Comparison of ENCODE assay signal across 8 cellular contexts in genomic region chr1:17059391-17060128, GRCh38. TPM values are rescaled to one million over a fixed set of nuclear protein-coding genes. Genes with fewer than 3 reads are reported as not detected.
DNase-seq lines count a peak whose midpoint lies in the region; ATAC-seq and TF ChIP-seq lines count a peak whose summit lies in the region.

No MANE protein-coding gene starts in this region.

- POLR2A ChIA-PET in activated CD4-positive, alpha-beta memory T cell treated with anti-CD3 and anti-CD28 coated beads for 36 hours (lab: Charles Lee), result no interaction called here

- H3K36me3 ChIP-seq in DND-41 (ENCODE audit: insufficient read depth, low read length), result no peaks in the 10 kb centered on the region
- no peaks in the 10 kb centered on the region for H3K36me3 ChIP-seq in neural progenitor cell

- no peaks in the 10 kb centered on the region for H3K36me3 Mint-ChIP-seq in activated CD4-positive, alpha-beta memory T cell treated with anti-CD3 and anti-CD28 coated beads for 36 hours
- no peaks in the 10 kb centered on the region for H3K36me3 Mint-ChIP-seq in neural progenitor cell

- intact Hi-C loops in activated CD4-positive, alpha-beta memory T cell treated with anti-CD3 and anti-CD28 coated beads for 36 hours (cut with micrococcal nuclease), result loop anchor here (1.0 kb wide), 1 partner anchor 178 kb away; no protein-coding TSS in a partner anchor

- peak; percentile 25 for DNase-seq in DND-41
- DNase-seq in HFF-Myc (ENCODE audit: extremely low read depth, low read depth), result peak; percentile 42
- DNase-seq in NCI-H510A treated with DMSO at 0.1 percent for 48 hours (lab: John Stamatoyannopoulos, UW), result peak; percentile 89
- peak; percentile 57 for DNase-seq in activated CD4-positive, alpha-beta memory T cell treated with anti-CD3 and anti-CD28 coated beads for 36 hours
- peak; percentile 54 for DNase-seq in fibroblast of the conjunctiva (ENCODE audit: low read depth)
- peak; percentile 86 for DNase-seq in neural progenitor cell (ENCODE audit: low spot score)

- no peak overlapping the region for H3K4me3 Mint-ChIP-seq in activated CD4-positive, alpha-beta memory T cell treated with anti-CD3 and anti-CD28 coated beads for 36 hours
- H3K4me3 Mint-ChIP-seq in neural progenitor cell, result peak overlapping the region; percentile 38

- H2AFZ ChIP-seq in DND-41 (ENCODE audit: low read depth, low read length) (no peak overlapping the region), neural progenitor cell (replicated peaks) (peak overlapping the region; percentile 63)

- H3K4me1 Mint-ChIP-seq in activated CD4-positive, alpha-beta memory T cell treated with anti-CD3 and anti-CD28 coated beads for 36 hours (ENCODE audit: low read depth), result no peaks in the 10 kb centered on the region
- peaks cover 31% of the 10 kb centered on the region for H3K4me1 Mint-ChIP-seq in neural progenitor cell

- H3K27me3 Mint-ChIP-seq in activated CD4-positive, alpha-beta memory T cell treated with anti-CD3 and anti-CD28 coated beads for 36 hours, result no peaks in the 10 kb centered on the region
- peaks cover 10% of the 10 kb centered on the region for H3K27me3 Mint-ChIP-seq in neural progenitor cell (ENCODE audit: insufficient read depth, low read depth)

- H3F3A ChIP-seq in neural progenitor cell (ENCODE audit: low read depth), result peaks cover 27% of the 10 kb centered on the region

- CTCF ChIA-PET in activated CD4-positive, alpha-beta memory T cell treated with anti-CD3 and anti-CD28 coated beads for 36 hours (lab: Charles Lee), result interaction anchor here (1.0 to 2.1 kb wide), 2 partner anchors 14 to 16 kb away, joined by 4 to 12 read pairs; no protein-coding TSS in a partner anchor

- H3K9me3 Mint-ChIP-seq in activated CD4-positive, alpha-beta memory T cell treated with anti-CD3 and anti-CD28 coated beads for 36 hours, result no peaks in the 10 kb centered on the region
- peaks cover 6% of the 10 kb centered on the region for H3K9me3 Mint-ChIP-seq in neural progenitor cell

- peak; percentile 55 for TF ChIP-seq CTCF in DND-41 (IDR thresholded peaks at IDR 0.05; ENCODE audit: borderline replicate concordance, extremely low read depth, low read length, poor library complexity, severe bottlenecking)
- peak; percentile 86 for TF ChIP-seq CTCF in HFF-Myc (IDR thresholded peaks at IDR 0.05; ENCODE audit: low read depth, low read length, missing control alignments)
- TF ChIP-seq CTCF in neural progenitor cell (IDR thresholded peaks at IDR 0.05), result peak; percentile 80

- H3K4me1 ChIP-seq in DND-41 (ENCODE audit: insufficient read depth, low read length) (no peaks in the 10 kb centered on the region; the same call in 1 of the 2 replicates), neural progenitor cell (peaks cover 7% of the 10 kb centered on the region)

- H4K20me1 ChIP-seq in DND-41 (ENCODE audit: insufficient read depth, low read length) (no peaks in the 10 kb centered on the region), neural progenitor cell (ENCODE audit: low read depth) (no peaks in the 10 kb centered on the region)

- no peak overlapping the region for H3K4me3 ChIP-seq in DND-41 (ENCODE audit: low read depth in 1 of 2, low read length in 2 of 2)
- no peak overlapping the region for H3K4me3 ChIP-seq in HFF-Myc (replicated peaks; ENCODE audit: low read depth, low read length)
- no peak overlapping the region for H3K4me3 ChIP-seq in neural progenitor cell

- H3K27ac Mint-ChIP-seq in activated CD4-positive, alpha-beta memory T cell treated with anti-CD3 and anti-CD28 coated beads for 36 hours, result no peak overlapping the region
- H3K27ac Mint-ChIP-seq in neural progenitor cell, result peak overlapping the region; percentile 42

- H3K9me3 ChIP-seq in DND-41 (ENCODE audit: insufficient read depth, low read length, severe bottlenecking), result no peaks in the 10 kb centered on the region
- H3K9me3 ChIP-seq in neural progenitor cell (ENCODE audit: low read depth), result no peaks in the 10 kb centered on the region

- H3K4me2 ChIP-seq in DND-41 (ENCODE audit: insufficient read depth, low read length) (no peak overlapping the region), neural progenitor cell (no peak overlapping the region)

- no peaks in the 10 kb centered on the region for H3K27me3 ChIP-seq in DND-41 (ENCODE audit: insufficient read depth, low read length, poor library complexity)
- no peaks in the 10 kb centered on the region for H3K27me3 ChIP-seq in neural progenitor cell

- ATAC-seq in DND-41 (ENCODE audit: insufficient read depth, low read depth) (peak; percentile 65), HG02759 (IDR thresholded peaks at IDR 0.05; ENCODE audit: unreplicated experiment) (no peak), GM19455 (IDR thresholded peaks at IDR 0.05; ENCODE audit: unreplicated experiment) (no peak)

- no peak overlapping the region for H3K9ac ChIP-seq in DND-41 (ENCODE audit: low read depth, low read length)
- H3K9ac ChIP-seq in neural progenitor cell, result no peak overlapping the region

- no peak overlapping the region for H3K27ac ChIP-seq in DND-41 (ENCODE audit: low read length)
- H3K27ac ChIP-seq in neural progenitor cell, result no peak overlapping the region

- no peaks in the 10 kb centered on the region for H3K79me2 ChIP-seq in DND-41 (ENCODE audit: insufficient read depth, low read length)
- H3K79me2 ChIP-seq in neural progenitor cell (ENCODE audit: low read depth), result no peaks in the 10 kb centered on the region

RNA-seq across cellular contexts. Expression of gene SDHB, which starts 5.7 kb away (rescaled TPM):
- total RNA-seq in activated CD4-positive, alpha-beta memory T cell treated with anti-CD3 and anti-CD28 coated beads for 36 hours, result 100 to 1,000 TPM; 154 to 163 TPM
- total RNA-seq in neural progenitor cell (ENCODE audit: low replicate concordance), result 53.8 and 61.2 TPM in 2 replicates

RNA-seq across cellular contexts. Expression of gene ATP13A2, which starts 47.8 kb away (rescaled TPM):
- 10 to 100 TPM; 41.8 to 45.9 TPM for total RNA-seq in activated CD4-positive, alpha-beta memory T cell treated with anti-CD3 and anti-CD28 coated beads for 36 hours
- total RNA-seq in neural progenitor cell (ENCODE audit: low replicate concordance), result 18.8 and 46.6 TPM in 2 replicates

RNA-seq across cellular contexts. Expression of gene PADI2, which starts 59.7 kb away (rescaled TPM):
- total RNA-seq in activated CD4-positive, alpha-beta memory T cell treated with anti-CD3 and anti-CD28 coated beads for 36 hours, result not detected
- 0.77 and 1.4 TPM in 2 replicates for total RNA-seq in neural progenitor cell (ENCODE audit: low replicate concordance)

Comparison
In these comparisons a context has a peak if more than half of its experiments do, and no peak if none do; other contexts are left out.
1. DNase-seq: peak in every context shown above with its lines; median percentile 89 in NCI-H510A treated with DMSO at 0.1 percent for 48 hours; 86 in neural progenitor cell; 57 in activated CD4-positive, alpha-beta memory T cell treated with anti-CD3 and anti-CD28 coated beads for 36 hours; 54 in fibroblast of the conjunctiva; 42 in HFF-Myc; 25 in DND-41.